22 cellular contexts compared by ENCODE assay signal in the genomic region with DNA sequence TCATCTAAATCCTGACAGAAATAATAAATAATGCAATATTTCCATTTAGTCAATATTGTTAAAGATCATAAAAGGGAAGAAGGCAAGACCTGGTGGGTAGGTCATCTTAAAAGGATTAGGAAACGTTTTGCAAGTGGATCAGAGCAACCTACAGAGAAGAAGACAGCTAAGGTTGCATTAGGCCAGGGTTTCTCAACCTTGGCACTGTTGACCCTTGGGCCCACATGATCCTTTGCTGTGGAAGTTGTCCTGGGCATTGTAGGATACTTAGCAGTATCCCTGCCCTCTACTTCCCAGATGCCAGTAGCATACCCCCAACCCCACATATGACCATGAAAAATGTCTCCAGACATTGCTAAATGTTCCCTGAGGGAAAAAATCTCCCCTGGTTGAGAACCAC. TPM values are rescaled to one million over a fixed set of nuclear protein-coding genes. Genes with fewer than 3 reads are reported as not detected.
DNase-seq lines count a peak whose midpoint lies in the region; ATAC-seq and TF ChIP-seq lines count a peak whose summit lies in the region.
"Had no signal": no experiment of that assay in that cellular context is flagged by ENCODE, and none has a peak within 500 bp of the region (broad histone marks: within the 10 kb centered on the region; RNA-seq: fewer than 3 reads in every experiment).

No MANE protein-coding gene starts in this region.

- peaks cover 39% of the 10 kb centered on the region for H4K20me1 ChIP-seq in neural cell (ENCODE audit: insufficient read depth)
- H4K20me1 ChIP-seq: BLaER1 had no signal

- H3K4me2 ChIP-seq in neural cell (ENCODE audit: low read length): no peak overlapping the region
- H3K4me2 ChIP-seq: KMS-11 had no signal

- H3K27me3 Mint-ChIP-seq in chondrocyte (ENCODE audit: low read depth): no peaks in the 10 kb centered on the region

- H3K27ac Mint-ChIP-seq in chondrocyte (ENCODE audit: unreplicated experiment): peak overlapping the region; percentile 61

- H3K4me1 Mint-ChIP-seq in chondrocyte (ENCODE audit: low read depth): peaks cover 28% of the 10 kb centered on the region

- TF ChIP-seq CTCF in chondrocyte (IDR thresholded peaks at IDR 0.05) (no peak), neural cell (IDR thresholded peaks at IDR 0.05; ENCODE audit: poor library complexity, severe bottlenecking) (no peak)

- intact Hi-C loops in left ventricle myocardium superior (cut with micrococcal nuclease): no loop called here
- intact Hi-C loops in left cardiac atrium (cut with DNase I): no loop called here
- intact Hi-C loops in left colon (cut with DNase I, micrococcal nuclease): no loop called here

- H3K27me3 ChIP-seq in neural cell (ENCODE audit: insufficient read depth, low read depth, low read length): no peaks in the 10 kb centered on the region
- H3K27me3 ChIP-seq: BLaER1, Peyer's patch, SJSA1 had no signal

- ATAC-seq in left ventricle myocardium superior (peak; percentile 11), left cardiac atrium (no peak), left colon (no peak), HG03442 (IDR thresholded peaks at IDR 0.05; ENCODE audit: unreplicated experiment) (no peak)
- ATAC-seq: HCT116, HepG2 had no signal

- H3K9me2 ChIP-seq in neural cell (ENCODE audit: insufficient read depth, low read length): no peaks in the 10 kb centered on the region

- no peak for TF ChIP-seq RAD21 in neural cell (conservative IDR thresholded peaks at IDR 0.05)

- H3K9me3 ChIP-seq in neural cell (ENCODE audit: low read length): no peaks in the 10 kb centered on the region
- H3K9me3 ChIP-seq: BLaER1, Peyer's patch, SJSA1 had no signal

- H3K79me2 ChIP-seq in neural cell (replicated peaks; ENCODE audit: insufficient read depth, low read length): peaks cover 100% of the 10 kb centered on the region

- peak overlapping the region; percentile 36 for H3K9ac ChIP-seq in neural cell (ENCODE audit: low read length)
- H3K9ac ChIP-seq: BLaER1, KMS-11 had no signal

- peak overlapping the region; percentile 26 for H3K4me3 ChIP-seq in neural cell (ENCODE audit: low read length)
- H3K4me3 ChIP-seq: BLaER1, Peyer's patch, SJSA1 had no signal

- H3K36me3 Mint-ChIP-seq in chondrocyte (ENCODE audit: low read depth): peaks cover 21% of the 10 kb centered on the region

- H3K27ac ChIP-seq in neural cell (ENCODE audit: low read length): peak overlapping the region; percentile 80
- H3K27ac ChIP-seq: BLaER1, KMS-11, Peyer's patch, SJSA1 had no signal

- H3K36me3 ChIP-seq in neural cell (ENCODE audit: insufficient read depth, low read length): no peaks in the 10 kb centered on the region
- H3K36me3 ChIP-seq: BLaER1 had no signal

- no peak for TF ChIP-seq EP300 in neural cell (conservative IDR thresholded peaks at IDR 0.05; ENCODE audit: poor library complexity, severe bottlenecking)

- H3F3A ChIP-seq in neural cell (ENCODE audit: insufficient read depth, low read length, poor library complexity, severe bottlenecking): no peaks in the 10 kb centered on the region

- no peak overlapping the region for H3K4me3 Mint-ChIP-seq in chondrocyte (ENCODE audit: unreplicated experiment)

- H2AFZ ChIP-seq in neural cell (ENCODE audit: low read depth, low read length): no peak overlapping the region

- H3K9me3 Mint-ChIP-seq in chondrocyte (ENCODE audit: low read depth): no peaks in the 10 kb centered on the region

- DNase-seq in left ventricle myocardium superior (no peak), left cardiac atrium (no peak), chondrocyte (ENCODE audit: low spot score) (no peak), left colon (no peak), NCI-H2107 treated with DMSO at 0.1 percent for 48 hours (lab: John Stamatoyannopoulos, UW; ENCODE audit: unreplicated experiment) (no peak), islet precursor cell (no peak)
- DNase-seq: DMS79; GOT3; NCI-H1092; NCI-H1436 treated with DMSO at 0.1 percent for 48 hours; NCI-H2029 treated with DMSO at 0.1 percent for 48 hours; NCI-H510A; NCI-H748 treated with DMSO at 0.1 percent for 48 hours; NK-92 treated with Interleukin-12 subunit alpha and Interleukin-12 subunit beta, amount 100 ng/mL, for 24 hours; Peyer's patch had no signal

TF ChIP-seq in neural cell, 6 proteins besides CTCF, POLR2A, EP300 and RAD21:
- TF ChIP-seq POLR2AphosphoS5 (IDR thresholded peaks at IDR 0.05) (no peak), EZH2 (IDR thresholded peaks at IDR 0.05; ENCODE audit: borderline replicate concordance, insufficient read depth, low read length, poor library complexity, severe bottlenecking) (no peak), TAF1 (IDR thresholded peaks at IDR 0.05; ENCODE audit: low read depth) (no peak), MXI1 (conservative IDR thresholded peaks at IDR 0.05; ENCODE audit: poor library complexity, severe bottlenecking) (no peak), SMC3 (conservative IDR thresholded peaks at IDR 0.05; ENCODE audit: poor library complexity) (no peak)
- TF ChIP-seq, protein P1, sequence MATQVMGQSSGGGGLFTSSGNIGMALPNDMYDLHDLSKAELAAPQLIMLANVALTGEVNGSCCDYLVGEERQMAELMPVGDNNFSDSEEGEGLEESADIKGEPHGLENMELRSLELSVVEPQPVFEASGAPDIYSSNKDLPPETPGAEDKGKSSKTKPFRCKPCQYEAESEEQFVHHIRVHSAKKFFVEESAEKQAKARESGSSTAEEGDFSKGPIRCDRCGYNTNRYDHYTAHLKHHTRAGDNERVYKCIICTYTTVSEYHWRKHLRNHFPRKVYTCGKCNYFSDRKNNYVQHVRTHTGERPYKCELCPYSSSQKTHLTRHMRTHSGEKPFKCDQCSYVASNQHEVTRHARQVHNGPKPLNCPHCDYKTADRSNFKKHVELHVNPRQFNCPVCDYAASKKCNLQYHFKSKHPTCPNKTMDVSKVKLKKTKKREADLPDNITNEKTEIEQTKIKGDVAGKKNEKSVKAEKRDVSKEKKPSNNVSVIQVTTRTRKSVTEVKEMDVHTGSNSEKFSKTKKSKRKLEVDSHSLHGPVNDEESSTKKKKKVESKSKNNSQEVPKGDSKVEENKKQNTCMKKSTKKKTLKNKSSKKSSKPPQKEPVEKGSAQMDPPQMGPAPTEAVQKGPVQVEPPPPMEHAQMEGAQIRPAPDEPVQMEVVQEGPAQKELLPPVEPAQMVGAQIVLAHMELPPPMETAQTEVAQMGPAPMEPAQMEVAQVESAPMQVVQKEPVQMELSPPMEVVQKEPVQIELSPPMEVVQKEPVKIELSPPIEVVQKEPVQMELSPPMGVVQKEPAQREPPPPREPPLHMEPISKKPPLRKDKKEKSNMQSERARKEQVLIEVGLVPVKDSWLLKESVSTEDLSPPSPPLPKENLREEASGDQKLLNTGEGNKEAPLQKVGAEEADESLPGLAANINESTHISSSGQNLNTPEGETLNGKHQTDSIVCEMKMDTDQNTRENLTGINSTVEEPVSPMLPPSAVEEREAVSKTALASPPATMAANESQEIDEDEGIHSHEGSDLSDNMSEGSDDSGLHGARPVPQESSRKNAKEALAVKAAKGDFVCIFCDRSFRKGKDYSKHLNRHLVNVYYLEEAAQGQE (IDR thresholded peaks at IDR 0.05; ENCODE audit: borderline replicate concordance): no peak

RNA-seq across cellular contexts. Expression of gene KLF7, which starts 55.0 kb away (rescaled TPM):
- total RNA-seq in left ventricle myocardium superior (22.2 TPM), left cardiac atrium (10 to 100 TPM; 22.1 to 31.8 TPM), chondrocyte (37.5 to 46.2 TPM (median 38.5 TPM) in 3 replicates), left colon (1 to 10 TPM; 5.4 to 7.5 TPM)
- 28.1 and 31.5 TPM in 2 replicates for polyA plus RNA-seq in neural cell
- 102 and 141 TPM in 2 replicates for polyA minus RNA-seq in neural cell
